ENCODE assay signal across 7 cellular contexts in the genomic region with DNA sequence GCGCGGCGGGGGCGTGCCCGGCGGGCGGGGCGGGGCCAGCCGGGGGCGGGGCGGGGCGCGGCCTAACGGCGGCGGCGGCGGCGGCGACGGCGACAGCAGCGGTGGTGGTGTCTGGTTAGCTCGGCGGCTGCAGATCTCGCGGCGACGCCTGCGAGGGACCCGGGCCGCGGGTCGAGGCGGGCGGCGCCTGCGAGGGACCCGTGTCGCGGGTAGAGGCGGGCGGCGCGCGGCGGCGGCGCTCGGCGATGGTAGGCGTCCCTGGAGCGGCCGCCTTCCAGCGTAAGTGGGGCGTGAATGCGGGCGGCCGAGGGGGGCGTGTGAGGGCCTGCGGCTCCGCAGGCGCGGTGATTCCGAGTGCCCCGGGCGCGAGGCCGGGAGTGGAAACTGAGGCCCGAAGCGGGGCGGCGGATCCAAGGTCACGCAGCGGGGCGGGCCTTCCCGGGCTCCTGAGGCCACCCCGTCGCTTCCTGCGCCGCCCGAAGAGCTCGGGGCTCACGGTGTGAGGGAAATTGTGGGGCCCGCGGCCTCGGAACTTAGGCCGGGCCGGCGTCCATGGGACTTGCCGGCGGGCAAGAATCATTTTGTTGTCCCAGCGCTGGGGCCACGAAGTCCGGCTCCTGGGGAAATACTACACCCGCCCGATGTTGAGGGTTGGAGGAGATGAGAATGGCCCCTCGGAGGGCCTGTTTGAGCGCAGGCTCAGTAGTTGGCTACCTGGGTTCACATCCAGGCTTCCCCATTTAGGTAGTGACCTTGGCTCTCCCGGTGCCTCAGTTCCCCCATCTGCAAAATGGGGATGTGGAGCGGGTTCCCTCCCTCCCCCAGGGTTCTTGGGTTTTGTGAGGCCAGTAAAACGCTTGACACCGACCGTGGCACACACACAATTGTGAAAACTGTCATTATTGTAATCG. TPM values are rescaled to one million over a fixed set of nuclear protein-coding genes. Genes with fewer than 3 reads are reported as not detected.
DNase-seq lines count a peak whose midpoint lies in the region; ATAC-seq, FAIRE-seq and TF ChIP-seq lines count a peak whose summit lies in the region.

Gene CBFA2T2, plus strand, starts transcription at position 74 of the 911 bp plus-strand sequence. Its CDS starts 172 bp downstream, at position 246.

- peaks cover 0 to 8% (median 4%) of the 10 kb centered on the region in 3 donors for H3K4me1 ChIP-seq in pancreas

- FAIRE-seq in HTR-8/SVneo (lab: Jason Lieb, UNC) (no peak), pancreas (lab: Jason Lieb, UNC) (no peak)

- H3K4me1 Mint-ChIP-seq in activated T-helper 2 cell treated with anti-CD3 and anti-CD28 coated beads, Interferon-gamma antibody, Interleukin-2, Interleukin-4, amounts not matched to agents 10 μg/mL and 5 μg/mL and 100 μg/mL, durations not matched to agents 14 hours and 24 hours and 36 hours (ENCODE audit: low read depth) = peaks cover 6% of the 10 kb centered on the region

- 0 to 1% methylated on average over 77 to 105 of the region's 105 CpGs for WGBS in pancreas, 2 donors

- no peaks in the 10 kb centered on the region for H3K27me3 Mint-ChIP-seq in activated T-helper 2 cell treated with anti-CD3 and anti-CD28 coated beads, Interferon-gamma antibody, Interleukin-2, Interleukin-4, amounts not matched to agents 10 μg/mL and 5 μg/mL and 100 μg/mL, durations not matched to agents 14 hours and 24 hours and 36 hours (ENCODE audit: low read depth)

- H3K9me3 ChIP-seq in pancreas = no peaks in the 10 kb centered on the region

- intact Hi-C loops in activated T-helper 2 cell treated with anti-CD3 and anti-CD28 coated beads, Interferon-gamma antibody, Interleukin-2, Interleukin-4, amounts not matched to agents 10 μg/mL and 5 μg/mL and 100 μg/mL, durations not matched to agents 14 hours and 24 hours and 36 hours (cut with micrococcal nuclease) = no loop called here
- intact Hi-C loops in head of caudate nucleus (cut with DNase I) (no loop called here), pancreas (cut with DNase I) (no loop called here)

- no peak for TF ChIP-seq CTCF in GM06990 (IDR thresholded peaks at IDR 0.05; ENCODE audit: insufficient read depth, low read length, poor library complexity, severe bottlenecking)
- no peak for TF ChIP-seq CTCF in pancreas (IDR thresholded peaks at IDR 0.05)

- H3K4me3 ChIP-seq in GM06990 (replicated peaks; ENCODE audit: low read depth, low read length) (peak within 1 kb of the TSS; percentile 71), pancreas (peak within 1 kb of the TSS; percentile 74 to 95 (median 91))

- H3K27ac Mint-ChIP-seq in activated T-helper 2 cell treated with anti-CD3 and anti-CD28 coated beads, Interferon-gamma antibody, Interleukin-2, Interleukin-4, amounts not matched to agents 10 μg/mL and 5 μg/mL and 100 μg/mL, durations not matched to agents 14 hours and 24 hours and 36 hours = peak within 1 kb of the TSS; percentile 65

- H3K36me3 Mint-ChIP-seq in activated T-helper 2 cell treated with anti-CD3 and anti-CD28 coated beads, Interferon-gamma antibody, Interleukin-2, Interleukin-4, amounts not matched to agents 10 μg/mL and 5 μg/mL and 100 μg/mL, durations not matched to agents 14 hours and 24 hours and 36 hours (ENCODE audit: low read depth) = no peaks in the 10 kb centered on the region

- H3K36me3 ChIP-seq in GM06990 (ENCODE audit: control insufficient read depth, insufficient read depth, low read length) (no peaks in the 10 kb centered on the region), pancreas (no peaks in the 10 kb centered on the region)

- ATAC-seq in GM21515 (IDR thresholded peaks at IDR 0.05; ENCODE audit: unreplicated experiment) = peak; percentile 40
- ATAC-seq in pancreas = peak; percentile 27 to 61 (median 54)

- DNase-seq in GM06990 (ENCODE audit: extremely low read depth, insufficient read length) = peak; percentile 78
- peak; percentile 23 for DNase-seq in HTR-8/SVneo (ENCODE audit: insufficient read length, low spot score)
- no peak for DNase-seq in activated T-helper 2 cell treated with anti-CD3 and anti-CD28 coated beads, Interferon-gamma antibody, Interleukin-2, Interleukin-4, amounts not matched to agents 10 μg/mL and 5 μg/mL and 100 μg/mL, durations not matched to agents 14 hours and 24 hours and 36 hours (ENCODE audit: low spot score)
- DNase-seq in head of caudate nucleus = peak in 22 of 42 donors; percentile 8 to 74 (median 50)
- peak in 2 of 6 donors; percentile 60 to 62 for DNase-seq in pancreas
- DNase-seq in NCI-H128 (lab: John Stamatoyannopoulos, UW; ENCODE audit: unreplicated experiment) = no peak

- peak within 1 kb of the TSS; percentile 84 to 97 (median 94) for H3K27ac ChIP-seq in pancreas

- H3K4me3 Mint-ChIP-seq in activated T-helper 2 cell treated with anti-CD3 and anti-CD28 coated beads, Interferon-gamma antibody, Interleukin-2, Interleukin-4, amounts not matched to agents 10 μg/mL and 5 μg/mL and 100 μg/mL, durations not matched to agents 14 hours and 24 hours and 36 hours (ENCODE audit: low read depth) = peak within 1 kb of the TSS; percentile 86

- H3K9me3 Mint-ChIP-seq in activated T-helper 2 cell treated with anti-CD3 and anti-CD28 coated beads, Interferon-gamma antibody, Interleukin-2, Interleukin-4, amounts not matched to agents 10 μg/mL and 5 μg/mL and 100 μg/mL, durations not matched to agents 14 hours and 24 hours and 36 hours = no peaks in the 10 kb centered on the region

- H3K27me3 ChIP-seq in GM06990 (replicated peaks; ENCODE audit: control insufficient read depth, insufficient read depth, low read length) (no peaks in the 10 kb centered on the region), pancreas (no peaks in the 10 kb centered on the region)

RNA-seq across cellular contexts. Expression of gene CBFA2T2, which starts in this region (rescaled TPM):
- total RNA-seq in activated T-helper 2 cell treated with anti-CD3 and anti-CD28 coated beads, Interferon-gamma antibody, Interleukin-2, Interleukin-4, amounts not matched to agents 10 μg/mL and 5 μg/mL and 100 μg/mL, durations not matched to agents 14 hours and 24 hours and 36 hours = 11.8 and 14.4 TPM in 2 replicates
- total RNA-seq in pancreas = 10 to 100 TPM in 1 of 6 donors, 1 to 10 TPM in 5; 4.7 to 11.6 (median 7.2) TPM
- 1 to 10 TPM; 7.1 to 8.9 TPM for polyA plus RNA-seq in pancreas

Comparison
In these comparisons a context has a peak if more than half of its experiments do, and no peak if none do; other contexts are left out.
1. DNase-seq: peak in GM06990 (single experiment), HTR-8/SVneo (single experiment) and head of caudate nucleus (22 of 42); none in activated T-helper 2 cell treated with anti-CD3 and anti-CD28 coated beads, Interferon-gamma antibody, Interleukin-2, Interleukin-4, amounts not matched to agents 10 μg/mL and 5 μg/mL and 100 μg/mL, durations not matched to agents 14 hours and 24 hours and 36 hours (single experiment) and NCI-H128 (single experiment).